Comparison of ENCODE assay signal across 8 cellular contexts in the genomic region with DNA sequence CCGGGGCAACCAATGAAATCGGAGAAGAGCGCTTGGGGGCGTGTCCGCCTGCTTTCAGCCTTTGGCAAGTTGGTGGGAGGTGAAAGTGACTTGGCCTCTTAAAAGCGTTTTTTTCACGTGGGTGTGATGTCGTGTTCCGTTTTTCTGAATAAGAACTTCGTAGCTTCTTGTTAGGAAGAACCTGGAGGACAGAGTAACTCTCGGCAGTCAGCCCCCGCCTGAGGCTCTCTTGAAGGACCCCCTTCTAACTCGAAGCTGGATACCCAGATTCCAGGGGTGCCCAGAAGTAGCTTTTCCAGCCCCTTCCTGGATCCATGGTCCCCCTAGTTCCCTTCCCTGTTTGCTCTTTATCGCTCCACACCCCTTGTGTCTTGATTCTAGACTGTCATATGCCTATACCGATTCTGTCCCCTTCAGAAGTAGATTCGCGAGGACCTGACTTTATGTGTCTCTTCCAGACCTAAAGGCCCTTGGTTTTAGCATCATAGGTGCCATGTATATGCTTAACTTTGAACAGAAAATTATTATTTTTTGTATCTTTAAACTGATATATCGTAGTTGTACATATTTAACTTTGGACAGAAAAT. TPM values are rescaled to one million over a fixed set of nuclear protein-coding genes. Genes with fewer than 3 reads are reported as not detected.
DNase-seq lines count a peak whose midpoint lies in the region; ATAC-seq, FAIRE-seq and TF ChIP-seq lines count a peak whose summit lies in the region.

No MANE protein-coding gene starts in this region.

- ATAC-seq in GM12878: no peak

- no peaks in the 10 kb centered on the region for H4K20me1 ChIP-seq in GM12878 (ENCODE audit: control insufficient read depth, insufficient read depth)

- peak overlapping the region; percentile 98 for H3K27ac Mint-ChIP-seq in HFFc6

- H3K27me3 ChIP-seq in A673 (replicated peaks; ENCODE audit: insufficient read depth, low read depth, low read length, poor library complexity): no peaks in the 10 kb centered on the region
- H3K27me3 ChIP-seq in GM12878 (replicated peaks in 1 of 2; ENCODE audit: control insufficient read depth in 2 of 2, insufficient read depth in 2 of 2, low read length in 1 of 2): no peaks in the 10 kb centered on the region
- no peaks in the 10 kb centered on the region for H3K27me3 ChIP-seq in liver (ENCODE audit: control insufficient read depth in 4 of 4, insufficient read depth in 4 of 4, low read length in 3 of 4)
- H3K27me3 ChIP-seq in tibial artery: no peaks in the 10 kb centered on the region

- 29% methylated on average over 18 of the region's 18 CpGs for WGBS in GM12878 (ENCODE audit: insufficient coverage, insufficient replicate concordance, low lambda C conversion rate, missing lambda C conversion rate)
- WGBS in liver: 15% methylated on average over 18 of the region's 18 CpGs

- H3K9me3 Mint-ChIP-seq in HFFc6: no peaks in the 10 kb centered on the region

- SMC1A ChIA-PET in GM12878 (lab: Charles Lee; ENCODE audit: uncharacterized antibody, unreplicated experiment): interaction anchor here (0.8 to 3.5 kb wide), 9 partner anchors 10 to 79 kb away, joined by 3 to 21 read pairs (median 4); a partner anchor contains a TSS

- DNase-seq in A673 (ENCODE audit: low spot score) (no peak), HFFc6 (no peak), GM12878 (ENCODE audit: low read depth, low spot score) (no peak), tibial artery (no peak), MV-4-11 (lab: John Stamatoyannopoulos, UW) (no peak), UCSD-AML1 (lab: John Stamatoyannopoulos, UW; ENCODE audit: unreplicated experiment) (no peak)
- no peak for DNase-seq in stimulated activated naive CD4-positive, alpha-beta T cell treated with Interleukin-2 at 50 U/mL for 16 hours (lab: John Stamatoyannopoulos, UW)

- peak; percentile 61; the same call in 1 of the 2 replicates for TF ChIP-seq POLR2A in GM12878 (IDR thresholded peaks at IDR 0.05; ENCODE audit: low read depth, low read length)

- peak overlapping the region; percentile 82 for H2AFZ ChIP-seq in GM12878 (ENCODE audit: control insufficient read depth, low read depth, low read length)

- H3K4me3 Mint-ChIP-seq in HFFc6: peak overlapping the region; percentile 91

- no peak for TF ChIP-seq EP300 in GM12878 (IDR thresholded peaks at IDR 0.05; ENCODE audit: borderline replicate concordance in 1 of 2, control insufficient read depth in 1 of 2, low read depth in 2 of 2, low read length in 2 of 2)

- H3K9me3 ChIP-seq in A673 (ENCODE audit: low read depth, low read length, poor library complexity, severe bottlenecking): no peaks in the 10 kb centered on the region
- H3K9me3 ChIP-seq in GM12878 (replicated peaks; ENCODE audit: control insufficient read depth, insufficient read depth, low read length): no peaks in the 10 kb centered on the region
- no peaks in the 10 kb centered on the region for H3K9me3 ChIP-seq in liver (ENCODE audit: control insufficient read depth in 4 of 4, low read length in 3 of 4)
- no peaks in the 10 kb centered on the region for H3K9me3 ChIP-seq in tibial artery

- peak overlapping the region; percentile 85 for H3K4me2 ChIP-seq in GM12878 (ENCODE audit: control insufficient read depth, insufficient read depth)

- POLR2A ChIA-PET in A673 (lab: Charles Lee; ENCODE audit: low non-redundant PET) (interaction anchor here (0.6 to 0.9 kb wide), 2 partner anchors 8 to 53 kb away, joined by 3 read pairs; a partner anchor contains a TSS), GM12878 (lab: Charles Lee) (interaction anchor here (0.5 to 3.5 kb wide), 11 partner anchors 14 to 1299 kb away, joined by 3 to 26 read pairs (median 5); a partner anchor contains a TSS)

- TF ChIP-seq RAD21 in GM12878 (IDR thresholded peaks at IDR 0.05; ENCODE audit: insufficient read depth, low read depth, low read length) (no peak), liver (IDR thresholded peaks at IDR 0.05) (peak; percentile 4 to 6)

- FAIRE-seq in GM12878 (lab: Jason Lieb, UNC): no peak

- intact Hi-C loops in A673 (cut with micrococcal nuclease; ENCODE audit: unreplicated experiment): loop anchor here (5.0 kb wide), 1 partner anchor 64 kb away; no protein-coding TSS in a partner anchor
- intact Hi-C loops in GM12878 (cut with micrococcal nuclease; ENCODE audit: unreplicated experiment): loop anchor here (1.0 to 5.0 kb wide), 2 partner anchors 56 to 64 kb away; no protein-coding TSS in a partner anchor
- intact Hi-C loops in tibial artery (cut with DNase I; ENCODE audit: low total_unique reads): loop anchor here (5.0 kb wide), 2 partner anchors 51 to 64 kb away; a partner anchor contains a TSS

- no peaks in the 10 kb centered on the region for H3K36me3 ChIP-seq in A673 (ENCODE audit: insufficient read depth, low read length, poor library complexity, severe bottlenecking)
- no peaks in the 10 kb centered on the region for H3K36me3 ChIP-seq in GM12878 (ENCODE audit: control insufficient read depth in 2 of 2, insufficient read depth in 2 of 2, low read length in 1 of 2)
- peaks cover 0 to 2% (median 0%) of the 10 kb centered on the region in 4 donors for H3K36me3 ChIP-seq in liver (ENCODE audit: control insufficient read depth in 4 of 4, insufficient read depth in 3 of 4, low read depth in 1 of 4, low read length in 3 of 4)
- H3K36me3 ChIP-seq in tibial artery: no peaks in the 10 kb centered on the region

- peak overlapping the region; percentile 68 for H3K4me3 ChIP-seq in A673 (ENCODE audit: low read depth, low read length, poor library complexity, severe bottlenecking)
- peak overlapping the region; percentile 50 for H3K4me3 ChIP-seq in GM12878
- H3K4me3 ChIP-seq in liver (ENCODE audit: low read depth in 1 of 3, low read length in 3 of 3): peak overlapping the region; percentile 38 to 72 (median 55)
- peak overlapping the region; percentile 54 to 64 for H3K4me3 ChIP-seq in tibial artery

- in situ Hi-C loops in GM12878 (cut with MboI): no loop called here

- peaks cover 38% of the 10 kb centered on the region for H3K4me1 Mint-ChIP-seq in HFFc6 (ENCODE audit: low read depth)

- RAD21 ChIA-PET in GM12878 (lab: Charles Lee; ENCODE audit: unreplicated experiment): interaction anchor here (0.6 to 2.6 kb wide), 9 partner anchors 8 to 79 kb away, joined by 3 to 16 read pairs (median 3); a partner anchor contains a TSS

- H3K9ac ChIP-seq in GM12878 (ENCODE audit: control insufficient read depth, insufficient read depth, low read length): peak overlapping the region; percentile 58
- peak overlapping the region; percentile 84 to 87 for H3K9ac ChIP-seq in liver (ENCODE audit: low read depth in 1 of 2, low read length in 2 of 2)

- H3K4me1 ChIP-seq in A673 (ENCODE audit: insufficient read depth, low read length, poor library complexity, severe bottlenecking): peaks cover 33% of the 10 kb centered on the region
- H3K4me1 ChIP-seq in GM12878 (ENCODE audit: control insufficient read depth, insufficient read depth, low read length): no peaks in the 10 kb centered on the region; the same call in none of the 2 replicates
- H3K4me1 ChIP-seq in liver (ENCODE audit: control insufficient read depth in 4 of 4, insufficient read depth in 4 of 4, low read length in 3 of 4): peaks cover 6 to 39% (median 25%) of the 10 kb centered on the region in 4 donors
- peaks cover 7 to 31% (median 27%) of the 10 kb centered on the region in 4 donors for H3K4me1 ChIP-seq in tibial artery

- CTCF ChIA-PET in A673 (lab: Charles Lee) (no interaction called here), GM12878 (lab: Yijun Ruan, JAX) (interaction anchor here (0.7 to 3.1 kb wide), 11 partner anchors 9 to 1146 kb away, joined by 3 to 10 read pairs (median 3); a partner anchor contains a TSS)

- peaks cover 3% of the 10 kb centered on the region for H3K27me3 Mint-ChIP-seq in HFFc6 (ENCODE audit: insufficient read depth)

- peaks cover 26% of the 10 kb centered on the region for H3K36me3 Mint-ChIP-seq in HFFc6 (ENCODE audit: low read depth)

- no peak for TF ChIP-seq CTCF in A673 (conservative IDR thresholded peaks at IDR 0.05; ENCODE audit: low read depth, low read length)
- no peak for TF ChIP-seq CTCF in HFFc6 (IDR thresholded peaks at IDR 0.05)
- no peak for TF ChIP-seq CTCF in GM12878 (IDR thresholded peaks at IDR 0.05 in 2 of 3, conservative IDR thresholded peaks at IDR 0.05 in 1 of 3; ENCODE audit: control insufficient read depth in 2 of 3, extremely low read depth in 1 of 3, insufficient read depth in 1 of 3, low read depth in 3 of 3, low read length in 3 of 3)
- TF ChIP-seq CTCF in liver (IDR thresholded peaks at IDR 0.05; ENCODE audit: low read depth, low read length, missing input control): no peak
- TF ChIP-seq CTCF in tibial artery (IDR thresholded peaks at IDR 0.05): no peak

- H3K79me2 ChIP-seq in GM12878 (ENCODE audit: control insufficient read depth, insufficient read depth, low read length): peaks cover 37% of the 10 kb centered on the region

- TSS peak; percentile 97 for BruUV-seq in A673 (replicated peaks; lab: Mats Ljungman, UMichigan)
- TSS peak; percentile 98 for BruUV-seq in GM12878 (replicated peaks; lab: Mats Ljungman, UMichigan)

- peak overlapping the region; percentile 78 for H3K27ac ChIP-seq in A673 (ENCODE audit: low read depth, low read length, poor library complexity, severe bottlenecking)
- H3K27ac ChIP-seq in GM12878 (ENCODE audit: control insufficient read depth, insufficient read depth): peak overlapping the region; percentile 69
- H3K27ac ChIP-seq in liver (ENCODE audit: low read depth in 1 of 2, low read length in 2 of 2): peak overlapping the region; percentile 85 to 93
- peak overlapping the region; percentile 95 for H3K27ac ChIP-seq in tibial artery

RNA-seq across cellular contexts. Expression of a gene that starts 0.9 kb away (rescaled TPM):
- total RNA-seq in A673 (2021) (40.7 and 43.2 TPM in 2 replicates), GM12878 (2014; rRNA removed) (22.5 and 23.5 TPM in 2 replicates), GM12878 (2014; rRNA removed; fragmentation: Illumina TruSeq; extraction: Trizol) (24.6 and 26.8 TPM in 2 replicates), GM12878 (2021) (34.9 and 36.0 TPM in 2 replicates), liver (10 to 100 TPM; 25.3 to 92.5 TPM)
- 10 to 100 TPM; 39.0 to 45.6 (median 42.9) TPM for total RNA-seq in HFFc6 (2021; fragmentation: NEBNext Ultra II Directional; extraction: Animal tissue kit (Norgen Biotek cat#: 25700))
- total RNA-seq in GM12878 (2013; cell fraction: nucleolus; rRNA removed): 49.9 and 50.5 TPM in 2 replicates
- polyA plus RNA-seq in GM12878 (2011; ENCODE audit: low read depth): 21.3 TPM
- polyA plus RNA-seq in GM12878 (2011; rRNA removed) (27.7 and 28.8 TPM in 2 replicates), GM12878 (2014; fragmentation: Illumina TruSeq; extraction: Trizol) (41.2 and 49.2 TPM in 2 replicates), GM12878 (2014; fragmentation: Nextera tagmentation; extraction: Ambion mirVana) (10 to 100 TPM in 1 of 2 experiments, 1 to 10 TPM in 1; 9.8 to 10.7 TPM), GM12878 (2014; rRNA removed) (19.3 and 20.9 TPM in 2 replicates), GM12878 (2016; fragmentation: Nextera tagmentation; extraction: Ambion mirVana) (10 to 100 TPM in 1 of 2 experiments, 1 to 10 TPM in 1; 5.9 to 11.8 TPM), liver (10 to 100 TPM; 16.5 to 47.8 TPM)
- 16.3 and 25.2 TPM in 2 replicates for polyA plus RNA-seq in GM12878 (2011; cell fraction: cytosol; rRNA removed)
- 28.1 and 31.1 TPM in 2 replicates for polyA plus RNA-seq in GM12878 (2011; cell fraction: nucleus; rRNA removed)
- polyA plus RNA-seq in GM12878 (2012): 22.6 and 27.8 TPM in 2 replicates
- 34.5 and 35.6 TPM in 2 replicates for polyA minus RNA-seq in GM12878 (2011; rRNA and poly(A)+ RNA removed)
- polyA minus RNA-seq in GM12878 (2011; cell fraction: cytosol; rRNA and poly(A)+ RNA removed): 11.0 and 16.9 TPM in 2 replicates
- 14.3 and 22.8 TPM in 2 replicates for polyA minus RNA-seq in GM12878 (2011; cell fraction: nucleus; rRNA and poly(A)+ RNA removed)

RNA-seq across cellular contexts. Expression of a gene that starts 52.3 kb away (rescaled TPM):
- 65.2 and 78.9 TPM in 2 replicates for total RNA-seq in A673 (2021)
- total RNA-seq in HFFc6 (2021; fragmentation: NEBNext Ultra II Directional; extraction: Animal tissue kit (Norgen Biotek cat#: 25700)): 10 to 100 TPM; 29.0 to 40.3 (median 35.2) TPM
- total RNA-seq in GM12878 (2013; cell fraction: nucleolus; rRNA removed): 47.8 and 48.7 TPM in 2 replicates
- total RNA-seq in GM12878 (2014; rRNA removed): 12.9 TPM in 2 replicates
- 16.9 TPM in 2 replicates for total RNA-seq in GM12878 (2014; rRNA removed; fragmentation: Illumina TruSeq; extraction: Trizol)
- total RNA-seq in GM12878 (2021): 39.3 and 41.5 TPM in 2 replicates
- polyA plus RNA-seq in GM12878 (2011; ENCODE audit: low read depth): 28.9 TPM
- 51.1 and 61.0 TPM in 2 replicates for polyA plus RNA-seq in GM12878 (2011; rRNA removed)
- polyA plus RNA-seq in GM12878 (2011; cell fraction: cytosol; rRNA removed): 57.8 and 80.3 TPM in 2 replicates
- polyA plus RNA-seq in GM12878 (2011; cell fraction: nucleus; rRNA removed): 48.6 and 52.8 TPM in 2 replicates
- 33.7 and 38.8 TPM in 2 replicates for polyA plus RNA-seq in GM12878 (2012)
- polyA plus RNA-seq in GM12878 (2014; fragmentation: Illumina TruSeq; extraction: Trizol): 62.0 and 71.3 TPM in 2 replicates
- 1 to 10 TPM; 5.3 to 5.9 TPM for polyA plus RNA-seq in GM12878 (2014; fragmentation: Nextera tagmentation; extraction: Ambion mirVana)
- 25.7 and 30.0 TPM in 2 replicates for polyA plus RNA-seq in GM12878 (2014; rRNA removed)
- 1 to 10 TPM; 8.9 to 9.2 TPM for polyA plus RNA-seq in GM12878 (2016; fragmentation: Nextera tagmentation; extraction: Ambion mirVana)
- 44.2 TPM in 2 replicates for polyA minus RNA-seq in GM12878 (2011; rRNA and poly(A)+ RNA removed)
- 15.1 and 15.4 TPM in 2 replicates for polyA minus RNA-seq in GM12878 (2011; cell fraction: cytosol; rRNA and poly(A)+ RNA removed)
- 16.8 and 23.8 TPM in 2 replicates for polyA minus RNA-seq in GM12878 (2011; cell fraction: nucleus; rRNA and poly(A)+ RNA removed)
- 10 to 100 TPM in 1 of 2 donors, 1 to 10 TPM in 1; 4.9 to 14.4 TPM for total RNA-seq in liver
- polyA plus RNA-seq in liver: 10 to 100 TPM; 10.4 to 14.7 TPM
